In the genomic region with DNA sequence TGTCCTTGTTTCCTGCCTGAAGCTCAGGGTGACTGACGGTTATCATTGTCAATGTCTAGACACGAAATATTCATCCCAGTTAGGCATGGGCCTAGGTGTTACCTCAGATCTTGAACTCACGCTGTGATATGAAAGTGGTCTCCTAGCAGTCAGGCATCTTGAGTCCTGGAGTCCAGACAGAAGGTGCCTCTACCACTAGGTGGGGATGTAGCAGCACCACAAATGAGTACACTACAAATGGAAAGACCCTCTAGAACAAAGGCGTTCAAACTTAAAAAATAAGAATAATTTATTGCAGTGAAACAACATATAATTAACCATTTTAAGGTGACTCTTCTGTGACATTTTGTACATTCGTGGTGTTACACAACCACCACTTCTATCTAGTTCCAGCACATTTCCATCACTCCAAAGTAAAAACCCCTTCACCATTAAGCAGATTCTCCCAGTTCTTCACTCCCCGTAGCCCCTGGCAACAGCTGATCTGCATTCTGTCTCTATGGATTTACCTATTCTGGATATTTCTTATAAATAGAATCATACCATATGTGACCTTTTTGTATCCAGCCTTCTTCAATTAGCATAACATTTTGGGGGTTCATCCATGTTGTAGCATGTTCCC, we compare ENCODE assay signal across 8 cellular contexts. TPM values are rescaled to one million over a fixed set of nuclear protein-coding genes. Genes with fewer than 3 reads are reported as not detected.
DNase-seq lines count a peak whose midpoint lies in the region; ATAC-seq and TF ChIP-seq lines count a peak whose summit lies in the region.

No MANE protein-coding gene starts in this region.

- no peak for DNase-seq in BJ (ENCODE audit: low read depth)
- DNase-seq in central memory CD4-positive, alpha-beta T cell = peak; percentile 7
- peak; percentile 50 for DNase-seq in kidney tubule cell (ENCODE audit: low spot score)
- no peak for DNase-seq in tibial artery

- intact Hi-C loops in tibial artery (cut with DNase I; ENCODE audit: low total_unique reads) = no loop called here

- no peaks in the 10 kb centered on the region for H3K9me2 ChIP-seq in OCI-LY1 (ENCODE audit: low read depth, low read length)

- H3K27me3 ChIP-seq in BJ (ENCODE audit: control insufficient read depth, insufficient read depth, low read length) (no peaks in the 10 kb centered on the region), OCI-LY1 (ENCODE audit: insufficient read depth, low read length) (no peaks in the 10 kb centered on the region), tibial artery (no peaks in the 10 kb centered on the region)

- no peaks in the 10 kb centered on the region for H3K79me2 ChIP-seq in OCI-LY1 (ENCODE audit: insufficient read depth, low read length)

- H3K4me2 ChIP-seq in OCI-LY1 (ENCODE audit: low read length) = no peak overlapping the region

- no peaks in the 10 kb centered on the region for H3K4me1 ChIP-seq in OCI-LY1 (ENCODE audit: insufficient read depth, low read length, severe bottlenecking)
- H3K4me1 ChIP-seq in tibial artery = peaks cover 0 to 42% (median 17%) of the 10 kb centered on the region in 4 donors

- H3K9me3 ChIP-seq in OCI-LY1 (ENCODE audit: low read length) (no peaks in the 10 kb centered on the region), tibial artery (no peaks in the 10 kb centered on the region)

- H4K20me1 ChIP-seq in OCI-LY1 (ENCODE audit: insufficient read depth, low read length) = no peaks in the 10 kb centered on the region

- ATAC-seq in GM18498 (IDR thresholded peaks at IDR 0.05; ENCODE audit: unreplicated experiment) (peak; percentile 73), HG03159 (IDR thresholded peaks at IDR 0.05; ENCODE audit: unreplicated experiment) (peak; percentile 65), HG03457 (IDR thresholded peaks at IDR 0.05; ENCODE audit: unreplicated experiment) (no peak)

- H3K36me3 ChIP-seq in BJ (ENCODE audit: control insufficient read depth, insufficient read depth, low read length) (no peaks in the 10 kb centered on the region), OCI-LY1 (ENCODE audit: insufficient read depth, low read length) (no peaks in the 10 kb centered on the region), tibial artery (no peaks in the 10 kb centered on the region)

- H3K27ac ChIP-seq in OCI-LY1 (ENCODE audit: low read depth, low read length, poor library complexity, severe bottlenecking) (no peak overlapping the region), tibial artery (peak overlapping the region; percentile 13 to 19)

- no peak overlapping the region for H2AFZ ChIP-seq in OCI-LY1 (ENCODE audit: low read length)

- POLR2A ChIA-PET in BJ (lab: Charles Lee) = no interaction called here

- H3K9ac ChIP-seq in OCI-LY1 (ENCODE audit: low read length) = no peak overlapping the region

- CTCF ChIA-PET in BJ (lab: Yijun Ruan, JAX) = interaction anchor here (0.7 to 1.5 kb wide), 9 partner anchors 12 to 561 kb away, joined by 3 to 11 read pairs (median 3); partner anchors contain the start of gene FRY

- TF ChIP-seq CTCF in BJ (IDR thresholded peaks at IDR 0.05; ENCODE audit: insufficient read depth, low read depth, low read length) (peak; percentile 90), OCI-LY1 (IDR thresholded peaks at IDR 0.05; ENCODE audit: low read length) (peak; percentile 72), tibial artery (IDR thresholded peaks at IDR 0.05) (peak; percentile 60 to 62)

- H3K4me3 ChIP-seq in BJ (ENCODE audit: low read depth, low read length) = no peak overlapping the region
- H3K4me3 ChIP-seq in OCI-LY1 (ENCODE audit: low read depth, low read length, poor library complexity, severe bottlenecking) = no peak overlapping the region
- no peak overlapping the region for H3K4me3 ChIP-seq in tibial artery

- H3F3A ChIP-seq in OCI-LY1 (ENCODE audit: insufficient read depth, low read length) = no peaks in the 10 kb centered on the region

RNA-seq across cellular contexts. Expression of gene FRY, which starts 11.9 kb away (rescaled TPM):
- 40.7 and 51.4 TPM in 2 replicates for polyA plus RNA-seq in BJ (2011; rRNA removed)
- 110 and 117 TPM in 2 replicates for polyA minus RNA-seq in BJ (2011; rRNA and poly(A)+ RNA removed)

Comparison
In these comparisons a context has a peak if more than half of its experiments do, and no peak if none do; other contexts are left out.
1. DNase-seq: peak in central memory CD4-positive, alpha-beta T cell (single experiment) and kidney tubule cell (single experiment); none in BJ (single experiment) and tibial artery (0 of 2).
2. Peak in every context shown above with its lines, with median percentiles within 50 percentile points of each other: CTCF ChIP-seq.